ENCODE assay signal across 13 cellular contexts in the genomic region with DNA sequence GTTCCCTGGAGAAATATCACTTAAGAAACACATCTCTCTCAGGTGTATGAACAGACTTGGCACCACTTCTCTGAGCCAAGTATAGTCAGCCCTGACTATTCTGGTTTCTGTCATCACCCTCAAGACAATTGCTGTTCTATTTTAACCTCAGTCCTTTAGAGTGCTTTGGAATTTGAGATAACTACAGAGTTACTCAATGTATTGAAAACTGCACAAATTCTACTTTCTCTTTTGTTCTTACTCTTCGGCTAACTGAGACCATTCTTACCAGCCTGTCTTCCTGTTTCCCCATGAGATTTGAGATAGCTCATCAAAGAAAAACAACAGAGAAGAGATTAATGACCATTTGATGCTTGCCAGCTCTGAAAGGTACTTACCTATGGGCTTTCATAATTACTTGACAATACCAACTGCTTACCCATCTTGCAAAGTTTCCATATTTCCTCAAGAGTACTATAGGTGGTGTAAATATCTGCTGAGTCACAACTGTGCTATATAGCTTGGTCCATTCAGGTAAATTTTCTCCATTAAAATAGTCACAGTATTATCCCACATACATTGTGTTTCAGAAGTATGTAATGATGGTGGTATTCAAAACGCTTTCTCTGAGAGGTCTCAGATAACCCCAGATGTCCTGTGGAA.
A peak's percentile ranks its signal among the peaks of the same experiment; 100 is the strongest.
DNase-seq lines count a peak whose midpoint lies in the region; ATAC-seq, FAIRE-seq and TF ChIP-seq lines count a peak whose summit lies in the region.
"Had no signal": no experiment of that assay in that cellular context is flagged by ENCODE, and none has a peak within 500 bp of the region (broad histone marks: within the 10 kb centered on the region; RNA-seq: fewer than 3 reads in every experiment).

No MANE protein-coding gene starts in this region.

- CTCF ChIA-PET in Calu3 (lab: Charles Lee) = no interaction called here

- H3K27me3 Mint-ChIP-seq in Calu3 (ENCODE audit: unreplicated experiment) = no peaks in the 10 kb centered on the region
- no peaks in the 10 kb centered on the region for H3K27me3 Mint-ChIP-seq in astrocyte (ENCODE audit: low read depth, unreplicated experiment)

- H3K9me3 Mint-ChIP-seq in Calu3 (ENCODE audit: low read depth, unreplicated experiment) (no peaks in the 10 kb centered on the region), astrocyte (ENCODE audit: unreplicated experiment) (no peaks in the 10 kb centered on the region)

- FAIRE-seq in astrocyte (lab: Jason Lieb, UNC) = peak; percentile 26
- FAIRE-seq: K562, RCC 7860 had no signal

- H3K36me3 ChIP-seq in astrocyte (ENCODE audit: insufficient read depth, low read length) = no peaks in the 10 kb centered on the region
- H3K36me3 ChIP-seq: thoracic aorta had no signal

- intact Hi-C loops in Calu3 (cut with micrococcal nuclease; ENCODE audit: unreplicated experiment) = no loop called here

- DNase-seq in Calu3 (no peak), astrocyte (ENCODE audit: low read depth) (no peak), activated T-cell treated with anti-CD3 and anti-CD28 coated beads for 4 hours (no peak)
- DNase-seq in activated CD8-positive, alpha-beta memory T cell treated with anti-CD3 and anti-CD28 coated beads, Interleukin-2, amount 50 U/mL, for 4 hours = no peak
- no peak for DNase-seq in effector CD8-positive, alpha-beta T cell (lab: John Stamatoyannopoulos, UW)
- DNase-seq: anterior cingulate cortex had no signal

- no peak overlapping the region for H3K4me3 Mint-ChIP-seq in Calu3 (ENCODE audit: low read depth, unreplicated experiment)
- no peak overlapping the region for H3K4me3 Mint-ChIP-seq in astrocyte (ENCODE audit: unreplicated experiment)

- no peaks in the 10 kb centered on the region for H3K36me3 Mint-ChIP-seq in Calu3 (ENCODE audit: insufficient read depth, unreplicated experiment)
- H3K36me3 Mint-ChIP-seq in astrocyte (ENCODE audit: low read depth, unreplicated experiment) = no peaks in the 10 kb centered on the region

- no peak overlapping the region for H3K27ac ChIP-seq in astrocyte (ENCODE audit: low read depth, low read length)
- H3K27ac ChIP-seq: epithelial cell of prostate, thoracic aorta had no signal

- H3K4me1 ChIP-seq in astrocyte (ENCODE audit: insufficient read depth, low read length) = peaks cover 6% of the 10 kb centered on the region

- no TSS peak for BruUV-seq in Calu3 (replicated peaks; lab: Mats Ljungman, UMichigan)

- H3K9ac ChIP-seq in astrocyte (ENCODE audit: low read length) = no peak overlapping the region

- H2AFZ ChIP-seq in astrocyte (ENCODE audit: low read depth, low read length) = no peak overlapping the region

- H3K4me1 Mint-ChIP-seq in Calu3 (ENCODE audit: low read depth, unreplicated experiment) (peaks cover 59% of the 10 kb centered on the region), astrocyte (ENCODE audit: low read depth, unreplicated experiment) (peaks cover 25% of the 10 kb centered on the region)

- peak; percentile 81 for ATAC-seq in GM19395 (IDR thresholded peaks at IDR 0.05; ENCODE audit: unreplicated experiment)
- peak; percentile 80 for ATAC-seq in HG03159 (IDR thresholded peaks at IDR 0.05; ENCODE audit: unreplicated experiment)
- ATAC-seq in HG02970 (IDR thresholded peaks at IDR 0.05; ENCODE audit: low FRiP score, unreplicated experiment) = no peak
- ATAC-seq: K562 had no signal

- no peaks in the 10 kb centered on the region for H3K9me3 ChIP-seq in astrocyte (ENCODE audit: insufficient read depth, low read depth, low read length)
- H3K9me3 ChIP-seq: thoracic aorta had no signal

- no peaks in the 10 kb centered on the region for H3K27me3 ChIP-seq in astrocyte (ENCODE audit: insufficient read depth, low read length)

- H3K4me3 ChIP-seq in astrocyte (ENCODE audit: insufficient read depth, low read depth, low read length) = no peak overlapping the region
- H3K4me3 ChIP-seq: K562, thoracic aorta had no signal

- H3K27ac Mint-ChIP-seq in Calu3 (ENCODE audit: unreplicated experiment) (peak overlapping the region; percentile 28), astrocyte (ENCODE audit: unreplicated experiment) (peak overlapping the region; percentile 5)

- no peak overlapping the region for H3K4me2 ChIP-seq in astrocyte (ENCODE audit: low read length)

- H3K79me2 ChIP-seq in astrocyte (ENCODE audit: insufficient read depth, low read length) = no peaks in the 10 kb centered on the region

- H4K20me1 ChIP-seq in astrocyte (ENCODE audit: insufficient read depth, low read length) = no peaks in the 10 kb centered on the region

- TF ChIP-seq CTCF in Calu3 (IDR thresholded peaks at IDR 0.05; ENCODE audit: unreplicated experiment) (no peak), astrocyte (IDR thresholded peaks at IDR 0.05; ENCODE audit: insufficient read depth, low read depth, low read length) (no peak)
